In the genomic region with DNA sequence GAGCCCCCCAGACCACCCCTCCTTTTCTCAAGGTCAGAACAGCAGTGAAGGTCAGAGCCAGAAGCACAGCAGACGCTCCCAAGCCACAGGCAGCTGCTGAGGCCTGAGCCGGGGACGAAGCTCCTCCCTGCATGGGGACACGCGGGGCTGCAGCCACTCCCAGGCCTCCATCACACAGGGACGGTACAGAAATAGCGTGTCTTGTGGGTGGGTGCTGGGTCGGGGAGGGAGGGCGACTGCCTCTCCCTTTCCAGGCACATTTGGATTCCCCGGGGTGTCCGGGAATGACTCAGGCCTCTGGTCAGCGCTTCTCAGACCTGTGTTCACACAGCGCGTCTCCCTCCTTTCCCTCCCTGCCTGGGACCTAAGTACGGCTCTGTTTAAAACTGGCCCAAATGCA, we compare ENCODE assay signal across 8 cellular contexts. TPM values are rescaled to one million over a fixed set of nuclear protein-coding genes. Genes with fewer than 3 reads are reported as not detected.
DNase-seq lines count a peak whose midpoint lies in the region; ATAC-seq and TF ChIP-seq lines count a peak whose summit lies in the region.

No MANE protein-coding gene starts in this region.

- peak; percentile 67 for ATAC-seq in omental fat pad (ENCODE audit: low FRiP score)
- no peak for ATAC-seq in HG02970 (IDR thresholded peaks at IDR 0.05; ENCODE audit: low FRiP score, unreplicated experiment)
- no peak for ATAC-seq in HG03571 (IDR thresholded peaks at IDR 0.05; ENCODE audit: unreplicated experiment)

- TF ChIP-seq CTCF in omental fat pad (IDR thresholded peaks at IDR 0.05): no peak

- DNase-seq in SHP77 (lab: John Stamatoyannopoulos, UW): peak; percentile 49 to 66
- no peak for DNase-seq in SHP77 treated with DMSO at 0.1 percent for 48 hours (lab: John Stamatoyannopoulos, UW)
- DNase-seq in RPMI7951 (ENCODE audit: low read depth): peak; percentile 98
- peak; percentile 86 for DNase-seq in fibroblast of peridontal ligament (ENCODE audit: extremely low read depth)
- peak; percentile 26 for DNase-seq in omental fat pad (ENCODE audit: low spot score)
- no peak for DNase-seq in ecto neural progenitor cell (ENCODE audit: low spot score)

RNA-seq across cellular contexts. Expression of gene RASA3, which starts 33.2 kb away (rescaled TPM):
- total RNA-seq in RPMI7951 (2014; rRNA removed; shearing (Covaris generic)): 22.8 and 24.4 TPM in 2 replicates
- 10 to 100 TPM; 28.1 to 73.4 (median 56.8) TPM for total RNA-seq in omental fat pad

Comparison
In these comparisons a context has a peak if more than half of its experiments do, and no peak if none do; other contexts are left out.
1. DNase-seq: peak in SHP77 (2 of 2), RPMI7951 (single experiment), fibroblast of peridontal ligament (single experiment) and omental fat pad (single experiment); none in SHP77 treated with DMSO at 0.1 percent for 48 hours (single experiment) and ecto neural progenitor cell (single experiment).